In the genomic region with DNA sequence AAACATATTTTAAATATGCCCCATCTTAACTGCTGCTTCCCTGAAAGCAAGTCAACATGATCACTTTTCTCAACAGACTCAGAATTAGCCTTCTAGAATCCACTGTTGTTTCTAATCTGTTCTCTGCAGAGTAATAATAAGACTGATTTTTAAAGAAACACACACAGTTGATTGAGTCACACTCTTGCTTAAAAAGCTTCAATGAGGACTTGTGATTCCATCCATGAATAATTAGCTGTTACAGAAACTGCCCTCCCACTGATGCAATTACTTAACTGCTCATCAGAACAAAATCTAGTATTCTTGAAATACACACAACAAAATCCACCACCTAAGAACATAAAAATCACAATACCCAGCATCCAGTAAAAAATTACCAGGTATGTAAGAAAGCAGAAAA, we compare ENCODE assay signal across 23 cellular contexts.
DNase-seq lines count a peak whose midpoint lies in the region; ATAC-seq and TF ChIP-seq lines count a peak whose summit lies in the region.
"Had no signal": no experiment of that assay in that cellular context is flagged by ENCODE, and none has a peak within 500 bp of the region (broad histone marks: within the 10 kb centered on the region; RNA-seq: fewer than 3 reads in every experiment).

No MANE protein-coding gene starts in this region.

- TF ChIP-seq POLR2A in breast epithelium (IDR thresholded peaks at IDR 0.05), result no peak
- no peak for TF ChIP-seq POLR2A in gastroesophageal sphincter (IDR thresholded peaks at IDR 0.05)
- TF ChIP-seq POLR2A in suprapubic skin (IDR thresholded peaks at IDR 0.05), result no peak

- H3K9me3 ChIP-seq in breast epithelium (peaks cover 9 to 10% of the 10 kb centered on the region in 2 donors), gastroesophageal sphincter (peaks cover 0 to 10% (median 2%) of the 10 kb centered on the region in 3 donors), suprapubic skin (peaks cover 10% of the 10 kb centered on the region)
- H3K9me3 ChIP-seq: HAP-1, pancreas had no signal

- intact Hi-C loops in breast epithelium (cut with DNase I; ENCODE audit: low total_unique reads), result no loop called here

- DNase-seq in M059J (ENCODE audit: low read depth), result peak; percentile 52
- no peak for DNase-seq in breast epithelium (ENCODE audit: low spot score in 2 of 2)
- no peak for DNase-seq in suprapubic skin (ENCODE audit: low spot score in 2 of 2)
- DNase-seq in middle frontal gyrus (ENCODE audit: extremely low spot score, low spot score), result no peak
- DNase-seq in islet precursor cell, result no peak
- no peak for DNase-seq in NCI-H1694 (lab: John Stamatoyannopoulos, UW)
- DNase-seq: activated CD4-positive, alpha-beta T cell treated with anti-CD3 and anti-CD28 coated beads, Interleukin-2, amount 50 U/mL, for 4 hours; activated CD8-positive, alpha-beta memory T cell treated with anti-CD3 and anti-CD28 coated beads, Interleukin-2, amount 50 U/mL, for 48 hours; activated naive CD8-positive, alpha-beta T cell treated with anti-CD3 and anti-CD28 coated beads, Interleukin-2, amount 50 U/mL, for 24 hours; CD4-positive, alpha-beta memory T cell; DMS 273 treated with DMSO at 0.1 percent for 48 hours; GDM1; NCI-H510A treated with DMSO at 0.1 percent for 48 hours; nephron progenitor cell; pancreas; substantia nigra had no signal

- ATAC-seq in gastroesophageal sphincter (peak; percentile 63), HG02870 (IDR thresholded peaks at IDR 0.05; ENCODE audit: unreplicated experiment) (no peak)
- ATAC-seq: activated naive CD8-positive, alpha-beta T cell treated with anti-CD3 and anti-CD28 coated beads, Interleukin-2, amount 50 U/mL, for 24 hours; left lobe of liver; mucosa of descending colon; pancreas had no signal

- TF ChIP-seq CTCF in breast epithelium (IDR thresholded peaks at IDR 0.05) (no peak), gastroesophageal sphincter (IDR thresholded peaks at IDR 0.05) (no peak), suprapubic skin (IDR thresholded peaks at IDR 0.05) (no peak)

- TF ChIP-seq EP300 in gastroesophageal sphincter (IDR thresholded peaks at IDR 0.05) (no peak), suprapubic skin (IDR thresholded peaks at IDR 0.05) (no peak)

- H3K36me3 ChIP-seq in breast epithelium (no peaks in the 10 kb centered on the region), gastroesophageal sphincter (no peaks in the 10 kb centered on the region), suprapubic skin (no peaks in the 10 kb centered on the region)
- H3K36me3 ChIP-seq: HAP-1, pancreas had no signal

- no peak overlapping the region for H3K4me3 ChIP-seq in breast epithelium
- no peak overlapping the region for H3K4me3 ChIP-seq in gastroesophageal sphincter
- no peak overlapping the region for H3K4me3 ChIP-seq in suprapubic skin
- H3K4me3 ChIP-seq: HAP-1, mucosa of descending colon, pancreas had no signal

- H3K27ac ChIP-seq in breast epithelium (peak overlapping the region; percentile 18 to 82), gastroesophageal sphincter (peak overlapping the region in 3 of 4 donors; percentile 65 to 68 (median 68)), suprapubic skin (peak overlapping the region; percentile 75)
- H3K27ac ChIP-seq: epithelial cell of prostate, pancreas, RWPE1 had no signal

- H3K4me1 ChIP-seq in breast epithelium, result peaks cover 0 to 4% of the 10 kb centered on the region in 2 donors
- H3K4me1 ChIP-seq in gastroesophageal sphincter, result peaks cover 0 to 19% (median 0%) of the 10 kb centered on the region in 3 donors
- peaks cover 30% of the 10 kb centered on the region for H3K4me1 ChIP-seq in suprapubic skin
- H3K4me1 ChIP-seq: HAP-1, pancreas had no signal

- no peaks in the 10 kb centered on the region for H3K27me3 ChIP-seq in breast epithelium
- no peaks in the 10 kb centered on the region for H3K27me3 ChIP-seq in gastroesophageal sphincter
- no peaks in the 10 kb centered on the region for H3K27me3 ChIP-seq in suprapubic skin
